1 cellular context compared by ENCODE assay signal in the genomic region with DNA sequence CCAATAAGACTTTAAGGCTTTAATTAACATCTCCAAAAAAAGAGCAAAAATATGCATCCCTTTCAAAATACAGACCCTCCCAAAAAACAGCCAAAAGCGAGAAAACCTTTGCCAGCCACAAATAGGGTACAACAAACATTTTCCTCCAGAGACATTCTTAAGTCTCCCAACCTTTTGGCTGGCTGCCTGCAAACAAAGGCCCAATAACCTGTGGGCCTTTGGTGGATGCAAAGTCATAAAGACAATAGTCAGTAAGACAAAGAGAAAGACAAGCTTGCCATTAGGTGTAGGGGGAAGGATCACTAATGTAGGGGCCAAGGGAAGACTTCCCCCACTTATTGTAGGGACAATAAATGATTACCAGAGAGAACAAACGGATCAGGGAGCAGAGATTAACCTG.
TF ChIP-seq lines count a peak whose summit lies in the region.

No MANE protein-coding gene starts in this region.

TF ChIP-seq in GM23338, 12 proteins besides CTCF, POLR2A, EP300 and RAD21 (continued from another document):
- TF ChIP-seq, protein P1, sequence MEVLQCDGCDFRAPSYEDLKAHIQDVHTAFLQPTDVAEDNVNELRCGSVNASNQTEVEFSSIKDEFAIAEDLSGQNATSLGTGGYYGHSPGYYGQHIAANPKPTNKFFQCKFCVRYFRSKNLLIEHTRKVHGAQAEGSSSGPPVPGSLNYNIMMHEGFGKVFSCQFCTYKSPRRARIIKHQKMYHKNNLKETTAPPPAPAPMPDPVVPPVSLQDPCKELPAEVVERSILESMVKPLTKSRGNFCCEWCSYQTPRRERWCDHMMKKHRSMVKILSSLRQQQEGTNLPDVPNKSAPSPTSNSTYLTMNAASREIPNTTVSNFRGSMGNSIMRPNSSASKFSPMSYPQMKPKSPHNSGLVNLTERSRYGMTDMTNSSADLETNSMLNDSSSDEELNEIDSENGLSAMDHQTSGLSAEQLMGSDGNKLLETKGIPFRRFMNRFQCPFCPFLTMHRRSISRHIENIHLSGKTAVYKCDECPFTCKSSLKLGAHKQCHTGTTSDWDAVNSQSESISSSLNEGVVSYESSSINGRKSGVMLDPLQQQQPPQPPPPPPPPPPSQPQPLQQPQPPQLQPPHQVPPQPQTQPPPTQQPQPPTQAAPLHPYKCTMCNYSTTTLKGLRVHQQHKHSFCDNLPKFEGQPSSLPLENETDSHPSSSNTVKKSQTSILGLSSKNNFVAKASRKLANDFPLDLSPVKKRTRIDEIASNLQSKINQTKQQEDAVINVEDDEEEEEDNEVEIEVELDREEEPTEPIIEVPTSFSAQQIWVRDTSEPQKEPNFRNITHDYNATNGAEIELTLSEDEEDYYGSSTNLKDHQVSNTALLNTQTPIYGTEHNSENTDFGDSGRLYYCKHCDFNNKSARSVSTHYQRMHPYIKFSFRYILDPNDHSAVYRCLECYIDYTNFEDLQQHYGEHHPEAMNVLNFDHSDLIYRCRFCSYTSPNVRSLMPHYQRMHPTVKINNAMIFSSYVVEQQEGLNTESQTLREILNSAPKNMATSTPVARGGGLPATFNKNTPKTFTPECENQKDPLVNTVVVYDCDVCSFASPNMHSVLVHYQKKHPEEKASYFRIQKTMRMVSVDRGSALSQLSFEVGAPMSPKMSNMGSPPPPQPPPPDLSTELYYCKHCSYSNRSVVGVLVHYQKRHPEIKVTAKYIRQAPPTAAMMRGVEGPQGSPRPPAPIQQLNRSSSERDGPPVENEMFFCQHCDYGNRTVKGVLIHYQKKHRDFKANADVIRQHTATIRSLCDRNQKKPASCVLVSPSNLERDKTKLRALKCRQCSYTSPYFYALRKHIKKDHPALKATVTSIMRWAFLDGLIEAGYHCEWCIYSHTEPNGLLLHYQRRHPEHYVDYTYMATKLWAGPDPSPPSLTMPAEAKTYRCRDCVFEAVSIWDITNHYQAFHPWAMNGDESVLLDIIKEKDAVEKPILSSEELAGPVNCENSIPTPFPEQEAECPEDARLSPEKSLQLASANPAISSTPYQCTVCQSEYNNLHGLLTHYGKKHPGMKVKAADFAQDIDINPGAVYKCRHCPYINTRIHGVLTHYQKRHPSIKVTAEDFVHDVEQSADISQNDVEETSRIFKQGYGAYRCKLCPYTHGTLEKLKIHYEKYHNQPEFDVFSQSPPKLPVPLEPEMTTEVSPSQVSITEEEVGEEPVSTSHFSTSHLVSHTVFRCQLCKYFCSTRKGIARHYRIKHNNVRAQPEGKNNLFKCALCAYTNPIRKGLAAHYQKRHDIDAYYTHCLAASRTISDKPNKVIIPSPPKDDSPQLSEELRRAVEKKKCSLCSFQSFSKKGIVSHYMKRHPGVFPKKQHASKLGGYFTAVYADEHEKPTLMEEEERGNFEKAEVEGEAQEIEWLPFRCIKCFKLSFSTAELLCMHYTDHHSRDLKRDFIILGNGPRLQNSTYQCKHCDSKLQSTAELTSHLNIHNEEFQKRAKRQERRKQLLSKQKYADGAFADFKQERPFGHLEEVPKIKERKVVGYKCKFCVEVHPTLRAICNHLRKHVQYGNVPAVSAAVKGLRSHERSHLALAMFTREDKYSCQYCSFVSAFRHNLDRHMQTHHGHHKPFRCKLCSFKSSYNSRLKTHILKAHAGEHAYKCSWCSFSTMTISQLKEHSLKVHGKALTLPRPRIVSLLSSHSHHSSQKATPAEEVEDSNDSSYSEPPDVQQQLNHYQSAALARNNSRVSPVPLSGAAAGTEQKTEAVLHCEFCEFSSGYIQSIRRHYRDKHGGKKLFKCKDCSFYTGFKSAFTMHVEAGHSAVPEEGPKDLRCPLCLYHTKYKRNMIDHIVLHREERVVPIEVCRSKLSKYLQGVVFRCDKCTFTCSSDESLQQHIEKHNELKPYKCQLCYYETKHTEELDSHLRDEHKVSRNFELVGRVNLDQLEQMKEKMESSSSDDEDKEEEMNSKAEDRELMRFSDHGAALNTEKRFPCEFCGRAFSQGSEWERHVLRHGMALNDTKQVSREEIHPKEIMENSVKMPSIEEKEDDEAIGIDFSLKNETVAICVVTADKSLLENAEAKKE (CRISPR knock-in tag; IDR thresholded peaks at IDR 0.05), result no peak
- TF ChIP-seq JUNB (IDR thresholded peaks at IDR 0.05; ENCODE audit: unreplicated experiment) (no peak), EZH2phosphoT487 (IDR thresholded peaks at IDR 0.05; ENCODE audit: unreplicated experiment) (no peak), ZNF114 (CRISPR knock-in tag; IDR thresholded peaks at IDR 0.05) (no peak), EZH2 (IDR thresholded peaks at IDR 0.05; ENCODE audit: low read depth, unreplicated experiment) (no peak), CREB1 (CRISPR knock-in tag; IDR thresholded peaks at IDR 0.05; ENCODE audit: low read depth) (no peak), POLR2AphosphoS5 (IDR thresholded peaks at IDR 0.05; ENCODE audit: low read depth) (no peak), REST (IDR thresholded peaks at IDR 0.05; ENCODE audit: unreplicated experiment) (no peak)
- TF ChIP-seq, protein P2, sequence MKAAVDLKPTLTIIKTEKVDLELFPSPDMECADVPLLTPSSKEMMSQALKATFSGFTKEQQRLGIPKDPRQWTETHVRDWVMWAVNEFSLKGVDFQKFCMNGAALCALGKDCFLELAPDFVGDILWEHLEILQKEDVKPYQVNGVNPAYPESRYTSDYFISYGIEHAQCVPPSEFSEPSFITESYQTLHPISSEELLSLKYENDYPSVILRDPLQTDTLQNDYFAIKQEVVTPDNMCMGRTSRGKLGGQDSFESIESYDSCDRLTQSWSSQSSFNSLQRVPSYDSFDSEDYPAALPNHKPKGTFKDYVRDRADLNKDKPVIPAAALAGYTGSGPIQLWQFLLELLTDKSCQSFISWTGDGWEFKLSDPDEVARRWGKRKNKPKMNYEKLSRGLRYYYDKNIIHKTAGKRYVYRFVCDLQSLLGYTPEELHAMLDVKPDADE (IDR thresholded peaks at IDR 0.05), result no peak
